20 cellular contexts compared by ENCODE assay signal in genomic region chr1:99265124-99265523, GRCh38. TPM values are rescaled to one million over a fixed set of nuclear protein-coding genes. Genes with fewer than 3 reads are reported as not detected.
A peak's percentile ranks its signal among the peaks of the same experiment; 100 is the strongest.
DNase-seq lines count a peak whose midpoint lies in the region; ATAC-seq, FAIRE-seq and TF ChIP-seq lines count a peak whose summit lies in the region.
"Had no signal": no experiment of that assay in that cellular context is flagged by ENCODE, and none has a peak within 500 bp of the region (broad histone marks: within the 10 kb centered on the region; RNA-seq: fewer than 3 reads in every experiment).

No MANE protein-coding gene starts in this region.

- no peak for DNase-seq in heart left ventricle
- DNase-seq in left cardiac atrium = no peak
- no peak for DNase-seq in astrocyte (ENCODE audit: low read depth)
- no peak for DNase-seq in type B pancreatic cell (ENCODE audit: extremely low spot score, unreplicated experiment)
- DNase-seq in sciatic nerve (ENCODE audit: low spot score) = no peak
- DNase-seq in epidermal melanocyte (ENCODE audit: insufficient read length, low spot score) = no peak
- DNase-seq: ACHN; activated B cell treated with CpG ODN at 0.5 μM for 24 hours; activated naive CD4-positive, alpha-beta T cell treated with anti-CD3 and anti-CD28 coated beads for 36 hours; brain microvascular endothelial cell; effector memory CD8-positive, alpha-beta T cell; GM23248; KG1; naive B cell; NCI-H1417 treated with DMSO at 0.1 percent for 48 hours; NCI-H226 had no signal

- H3K36me3 ChIP-seq in heart left ventricle = no peaks in the 10 kb centered on the region
- H3K36me3 ChIP-seq in astrocyte (ENCODE audit: insufficient read depth, low read length) = no peaks in the 10 kb centered on the region
- H3K36me3 ChIP-seq in iPS-20b (ENCODE audit: insufficient read depth, low read depth, low read length) = no peaks in the 10 kb centered on the region
- H3K36me3 ChIP-seq: brain microvascular endothelial cell had no signal

- H2AFZ ChIP-seq in astrocyte (ENCODE audit: low read depth, low read length) = peak overlapping the region; percentile 97

- no peak for TF ChIP-seq POLR2A in heart left ventricle (IDR thresholded peaks at IDR 0.05)

- H3K9ac ChIP-seq in astrocyte (ENCODE audit: low read length) (no peak overlapping the region), iPS-20b (ENCODE audit: low read depth, low read length) (no peak overlapping the region)

- no peaks in the 10 kb centered on the region for H3K79me2 ChIP-seq in astrocyte (ENCODE audit: insufficient read depth, low read length)

- no peak overlapping the region for H3K27ac Mint-ChIP-seq in astrocyte (ENCODE audit: unreplicated experiment)
- H3K27ac Mint-ChIP-seq in type B pancreatic cell = no peak overlapping the region
- H3K27ac Mint-ChIP-seq: activated B cell treated with CpG ODN at 0.5 μM for 24 hours; activated naive CD4-positive, alpha-beta T cell treated with anti-CD3 and anti-CD28 coated beads for 36 hours; effector memory CD8-positive, alpha-beta T cell; naive B cell; stimulated activated effector memory CD8-positive, alpha-beta T cell treated with anti-CD3 and anti-CD28 coated beads, Interleukin-12 subunit alpha, Interleukin-12 subunit beta, amount 100 ng/mL, for 72 hours had no signal

- peaks cover 0 to 16% (median 3%) of the 10 kb centered on the region in 9 donors for H3K27me3 ChIP-seq in heart left ventricle
- H3K27me3 ChIP-seq in astrocyte (ENCODE audit: insufficient read depth, low read length) = no peaks in the 10 kb centered on the region
- H3K27me3 ChIP-seq in iPS-20b (ENCODE audit: insufficient read depth, low read length) = peaks cover 42% of the 10 kb centered on the region
- H3K27me3 ChIP-seq: brain microvascular endothelial cell had no signal

- TF ChIP-seq CTCF in heart left ventricle (IDR thresholded peaks at IDR 0.05) (no peak), astrocyte (IDR thresholded peaks at IDR 0.05; ENCODE audit: insufficient read depth, low read depth, low read length) (no peak), type B pancreatic cell (conservative IDR thresholded peaks at IDR 0.05) (no peak)

- intact Hi-C loops in heart left ventricle (cut with DNase I) (no loop called here), left cardiac atrium (cut with DNase I) (no loop called here), sciatic nerve (cut with DNase I) (no loop called here)

- H3K9me3 Mint-ChIP-seq in astrocyte (ENCODE audit: unreplicated experiment) (no peaks in the 10 kb centered on the region), type B pancreatic cell (no peaks in the 10 kb centered on the region)
- H3K9me3 Mint-ChIP-seq: activated naive CD4-positive, alpha-beta T cell treated with anti-CD3 and anti-CD28 coated beads for 36 hours; stimulated activated effector memory CD8-positive, alpha-beta T cell treated with anti-CD3 and anti-CD28 coated beads, Interleukin-12 subunit alpha, Interleukin-12 subunit beta, amount 100 ng/mL, for 72 hours had no signal

- peak overlapping the region; percentile 98 for H3K4me2 ChIP-seq in astrocyte (ENCODE audit: low read length)

- H3K4me1 ChIP-seq in heart left ventricle (peaks cover 0 to 12% (median 1%) of the 10 kb centered on the region in 12 donors), astrocyte (ENCODE audit: insufficient read depth, low read length) (peaks cover 22% of the 10 kb centered on the region), iPS-20b (ENCODE audit: insufficient read depth, low read length) (no peaks in the 10 kb centered on the region)

- H3K27ac ChIP-seq in heart left ventricle (no peak overlapping the region), astrocyte (ENCODE audit: low read depth, low read length) (no peak overlapping the region), iPS-20b (ENCODE audit: low read length) (no peak overlapping the region)
- H3K27ac ChIP-seq: brain microvascular endothelial cell, GM23248 had no signal

- H3K4me1 Mint-ChIP-seq in astrocyte (ENCODE audit: low read depth, unreplicated experiment) = no peaks in the 10 kb centered on the region
- H3K4me1 Mint-ChIP-seq in type B pancreatic cell (ENCODE audit: unreplicated experiment) = peaks cover 4% of the 10 kb centered on the region
- H3K4me1 Mint-ChIP-seq: activated B cell treated with CpG ODN at 0.5 μM for 24 hours; stimulated activated effector memory CD8-positive, alpha-beta T cell treated with anti-CD3 and anti-CD28 coated beads, Interleukin-12 subunit alpha, Interleukin-12 subunit beta, amount 100 ng/mL, for 72 hours had no signal

- H4K20me1 ChIP-seq in astrocyte (ENCODE audit: insufficient read depth, low read length) = no peaks in the 10 kb centered on the region

- H3K4me3 Mint-ChIP-seq in astrocyte (ENCODE audit: unreplicated experiment) = peak overlapping the region; percentile 81
- H3K4me3 Mint-ChIP-seq in type B pancreatic cell = peak overlapping the region; percentile 90
- H3K4me3 Mint-ChIP-seq: activated B cell treated with CpG ODN at 0.5 μM for 24 hours; effector memory CD8-positive, alpha-beta T cell; naive B cell; stimulated activated effector memory CD8-positive, alpha-beta T cell treated with anti-CD3 and anti-CD28 coated beads, Interleukin-12 subunit alpha, Interleukin-12 subunit beta, amount 100 ng/mL, for 72 hours had no signal

- 69 to 77% (median 75%) methylated on average over 3 of the region's 3 CpGs for WGBS in heart left ventricle, 4 donors

- peaks cover 0 to 3% (median 0%) of the 10 kb centered on the region in 12 donors for H3K9me3 ChIP-seq in heart left ventricle
- H3K9me3 ChIP-seq in astrocyte (ENCODE audit: insufficient read depth, low read depth, low read length) = no peaks in the 10 kb centered on the region
- no peaks in the 10 kb centered on the region for H3K9me3 ChIP-seq in iPS-20b (ENCODE audit: insufficient read depth, low read depth, low read length)

- no peak for ATAC-seq in heart left ventricle
- no peak for ATAC-seq in left cardiac atrium
- no peak for ATAC-seq in sciatic nerve
- ATAC-seq in GM19328 (IDR thresholded peaks at IDR 0.05; ENCODE audit: unreplicated experiment) = no peak
- ATAC-seq: effector memory CD8-positive, alpha-beta T cell had no signal

- FAIRE-seq in astrocyte (lab: Jason Lieb, UNC) = no peak
- FAIRE-seq: GM18507 had no signal

- H3K36me3 Mint-ChIP-seq in astrocyte (ENCODE audit: low read depth, unreplicated experiment) = no peaks in the 10 kb centered on the region
- no peaks in the 10 kb centered on the region for H3K36me3 Mint-ChIP-seq in type B pancreatic cell
- H3K36me3 Mint-ChIP-seq: stimulated activated effector memory CD8-positive, alpha-beta T cell treated with anti-CD3 and anti-CD28 coated beads, Interleukin-12 subunit alpha, Interleukin-12 subunit beta, amount 100 ng/mL, for 72 hours had no signal

- H3K4me3 ChIP-seq in heart left ventricle = peak overlapping the region in 8 of 12 donors; percentile 49 to 66 (median 56)
- H3K4me3 ChIP-seq in astrocyte (ENCODE audit: insufficient read depth, low read depth, low read length) = peak overlapping the region; percentile 64
- peak overlapping the region; percentile 83 for H3K4me3 ChIP-seq in iPS-20b (ENCODE audit: low read length)

- H3K27me3 Mint-ChIP-seq in astrocyte (ENCODE audit: low read depth, unreplicated experiment) (peaks cover 28% of the 10 kb centered on the region), type B pancreatic cell (peaks cover 53% of the 10 kb centered on the region)

RNA-seq across cellular contexts. Expression of gene PLPPR4, which starts 0.8 kb away (rescaled TPM):
- total RNA-seq in heart left ventricle (1 to 10 TPM in 1 of 9 donors, under 1 TPM in 8; 0.12 to 1.0 (median 0.56) TPM), left cardiac atrium (1 to 10 TPM; 1.5 to 1.9 TPM), astrocyte (0.07 TPM in 2 replicates), type B pancreatic cell (ENCODE audit: low replicate concordance) (2.0 and 2.6 TPM in 2 replicates), sciatic nerve (6.6 TPM)
- under 1 TPM; 0.11 to 0.17 TPM for polyA plus RNA-seq in heart left ventricle
- total RNA-seq: activated B cell treated with CpG ODN at 0.5 μM for 24 hours; activated naive CD4-positive, alpha-beta T cell treated with anti-CD3 and anti-CD28 coated beads for 36 hours had no signal
